ENCODE assay signal across 11 cellular contexts in the genomic region with DNA sequence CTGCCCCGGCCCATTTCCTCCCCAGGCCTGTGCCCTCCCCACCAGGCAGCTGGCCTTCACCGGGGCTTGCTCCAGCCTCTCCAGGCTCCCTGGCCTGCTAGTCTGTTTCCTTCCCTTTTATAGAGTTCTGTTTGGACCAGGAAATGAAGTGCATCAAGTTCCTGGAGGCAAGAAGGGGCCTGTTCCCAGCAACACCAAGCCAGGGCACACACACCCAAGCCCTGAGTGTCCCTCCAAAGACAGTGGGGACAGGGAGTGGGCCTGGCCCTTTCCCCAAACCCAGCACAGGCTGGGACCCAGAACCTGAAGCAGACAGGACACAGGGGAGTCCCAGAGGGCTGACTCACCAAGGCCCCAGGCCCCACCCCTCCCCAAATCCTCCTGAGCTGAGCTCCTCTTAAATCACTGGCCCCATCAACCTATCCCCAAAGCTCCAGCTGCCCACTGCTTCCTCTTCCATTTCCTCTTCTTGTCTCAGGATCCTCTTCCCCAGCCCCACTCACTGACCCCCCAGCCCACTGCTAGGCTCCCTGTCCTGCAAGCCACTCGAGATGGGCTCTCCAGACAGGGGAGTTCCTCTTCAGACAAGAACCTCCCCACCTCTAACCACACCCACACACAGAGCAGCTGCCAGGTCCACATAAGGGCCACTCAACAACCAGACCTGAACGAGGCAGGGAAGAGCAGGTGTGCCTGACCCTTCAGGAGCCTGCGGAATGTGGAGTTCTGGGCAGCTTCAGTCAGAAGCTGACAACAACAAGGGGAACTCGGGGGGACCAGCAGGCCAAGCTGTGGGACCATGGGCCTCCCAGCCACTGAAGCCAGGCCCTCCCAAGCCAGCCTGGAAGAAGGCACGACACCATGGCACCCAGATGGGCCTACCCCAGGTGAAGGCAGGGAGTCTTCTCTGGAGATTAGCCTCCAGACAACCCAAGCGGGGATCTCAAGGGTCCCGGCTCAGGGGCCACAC.
DNase-seq lines count a peak whose midpoint lies in the region; ATAC-seq and TF ChIP-seq lines count a peak whose summit lies in the region.
"Had no signal": no experiment of that assay in that cellular context is flagged by ENCODE, and none has a peak within 500 bp of the region (broad histone marks: within the 10 kb centered on the region; RNA-seq: fewer than 3 reads in every experiment).

No MANE protein-coding gene starts in this region.

- H3K9ac ChIP-seq in mammary epithelial cell (ENCODE audit: insufficient read depth, low read length), result no peak overlapping the region

- peak overlapping the region; percentile 61 for H2AFZ ChIP-seq in mammary epithelial cell (ENCODE audit: low read depth, low read length)

- H3K9me3 Mint-ChIP-seq in type B pancreatic cell, result no peaks in the 10 kb centered on the region
- H3K9me3 Mint-ChIP-seq: activated T-helper 17 cell treated with anti-CD3 and anti-CD28 coated beads, Interleukin-2, amount 50 U/mL, for 72 hours had no signal

- H3K27ac ChIP-seq in mammary epithelial cell (ENCODE audit: insufficient read depth, low read depth, low read length), result no peak overlapping the region
- H3K27ac ChIP-seq in mesodermal cell (ENCODE audit: low read depth, low read length, severe bottlenecking), result peak overlapping the region; percentile 53

- dilution Hi-C loops in mammary epithelial cell (cut with HindIII; ENCODE audit: low sequenced_read_pairs), result no loop called here

- no peak overlapping the region for H3K4me3 Mint-ChIP-seq in type B pancreatic cell
- H3K4me3 Mint-ChIP-seq: activated T-helper 17 cell treated with anti-CD3 and anti-CD28 coated beads, Interleukin-2, amount 50 U/mL, for 72 hours had no signal

- H3K4me3 ChIP-seq in mammary epithelial cell (replicated peaks in 1 of 3; ENCODE audit: insufficient read depth in 1 of 3, low read depth in 2 of 3, low read length in 3 of 3) (no peak overlapping the region), mesodermal cell (ENCODE audit: extremely low read depth, insufficient read depth, low read length, poor library complexity, severe bottlenecking) (no peak overlapping the region)

- no TSS peak for BruUV-seq in mammary epithelial cell (replicated peaks; lab: Mats Ljungman, UMichigan)

- no peaks in the 10 kb centered on the region for H3K36me3 ChIP-seq in mammary epithelial cell (ENCODE audit: insufficient read depth, low read length)
- H3K36me3 ChIP-seq in mesodermal cell (ENCODE audit: control insufficient read depth, insufficient read depth, low read length), result no peaks in the 10 kb centered on the region

- no peak for ATAC-seq in GM18517 (IDR thresholded peaks at IDR 0.05; ENCODE audit: unreplicated experiment)
- ATAC-seq in HG03025 (IDR thresholded peaks at IDR 0.05; ENCODE audit: low FRiP score, unreplicated experiment), result no peak
- ATAC-seq: activated T-helper 17 cell treated with anti-CD3 and anti-CD28 coated beads, Interleukin-2, amount 50 U/mL, for 72 hours; PC-3 had no signal

- H3K27me3 ChIP-seq in mammary epithelial cell (ENCODE audit: insufficient read depth, low read length), result no peaks in the 10 kb centered on the region

- H3K4me2 ChIP-seq in mammary epithelial cell (ENCODE audit: insufficient read depth, low read depth, low read length), result no peak overlapping the region

- in situ Hi-C loops in mammary epithelial cell (cut with MboI; ENCODE audit: low sequenced_read_pairs in 2 of 2), result no loop called here

- no peaks in the 10 kb centered on the region for H4K20me1 ChIP-seq in mammary epithelial cell (ENCODE audit: insufficient read depth, low read length)

- CTCF ChIA-PET in mammary epithelial cell (lab: Charles Lee; ENCODE audit: low non-redundant PET), result interaction anchor here (0.6 kb wide), 1 partner anchor 923 kb away, joined by 3 read pairs; no protein-coding TSS in a partner anchor

- no peaks in the 10 kb centered on the region for H3K36me3 Mint-ChIP-seq in type B pancreatic cell

- WGBS in mammary epithelial cell (ENCODE audit: low coverage, missing lambda C conversion rate), result 68% methylated on average over 5 of the region's 9 CpGs
- 88 to 95% methylated on average over 4 of the region's 9 CpGs for WGBS in mesodermal cell (ENCODE audit: insufficient coverage in 2 of 2), 2 experiments

- peak overlapping the region; percentile 82 for H3K27ac Mint-ChIP-seq in type B pancreatic cell
- H3K27ac Mint-ChIP-seq: activated T-helper 17 cell treated with anti-CD3 and anti-CD28 coated beads, Interleukin-2, amount 50 U/mL, for 72 hours had no signal

- peaks cover 8% of the 10 kb centered on the region for H3K4me1 ChIP-seq in mammary epithelial cell (ENCODE audit: insufficient read depth, low read length)
- H3K4me1 ChIP-seq in mesodermal cell (ENCODE audit: control insufficient read depth, insufficient read depth, low read length, poor library complexity, severe bottlenecking), result peaks cover 45% of the 10 kb centered on the region

- peak; percentile 22 for DNase-seq in SIG-M5 treated with dmso at 0.1 percent for 504 hours (lab: John Stamatoyannopoulos, UW; ENCODE audit: unreplicated experiment)
- DNase-seq in SIG-M5 (lab: John Stamatoyannopoulos, UW), result no peak
- DNase-seq in mammary epithelial cell, result no peak
- DNase-seq in type B pancreatic cell (ENCODE audit: extremely low spot score, unreplicated experiment), result no peak
- no peak for DNase-seq in RKO (ENCODE audit: low spot score)
- DNase-seq: PC-3; stimulated activated CD4-positive, alpha-beta T cell treated with anti-CD3 and anti-CD28 coated beads, Interleukin-4, amount 100 ng/mL, for 4 hours had no signal

- TF ChIP-seq CTCF in mammary epithelial cell (conservative IDR thresholded peaks at IDR 0.05 in 1 of 2, IDR thresholded peaks at IDR 0.05 in 1 of 2; ENCODE audit: extremely low read depth in 1 of 2, insufficient read depth in 1 of 2, low read depth in 1 of 2, low read length in 2 of 2) (no peak), type B pancreatic cell (conservative IDR thresholded peaks at IDR 0.05) (no peak)

- H3K9me3 ChIP-seq in mammary epithelial cell (replicated peaks; ENCODE audit: insufficient read depth, low read length) (no peaks in the 10 kb centered on the region), mesodermal cell (ENCODE audit: control insufficient read depth, low read length) (no peaks in the 10 kb centered on the region)

- H3K4me1 Mint-ChIP-seq in type B pancreatic cell (ENCODE audit: unreplicated experiment), result peaks cover 62% of the 10 kb centered on the region

- no peaks in the 10 kb centered on the region for H3K27me3 Mint-ChIP-seq in type B pancreatic cell

- intact Hi-C loops in mammary epithelial cell (cut with micrococcal nuclease), result no loop called here

- H3K79me2 ChIP-seq in mammary epithelial cell (ENCODE audit: insufficient read depth, low read length), result no peaks in the 10 kb centered on the region
